21 cellular contexts compared by ENCODE assay signal in the genomic region with DNA sequence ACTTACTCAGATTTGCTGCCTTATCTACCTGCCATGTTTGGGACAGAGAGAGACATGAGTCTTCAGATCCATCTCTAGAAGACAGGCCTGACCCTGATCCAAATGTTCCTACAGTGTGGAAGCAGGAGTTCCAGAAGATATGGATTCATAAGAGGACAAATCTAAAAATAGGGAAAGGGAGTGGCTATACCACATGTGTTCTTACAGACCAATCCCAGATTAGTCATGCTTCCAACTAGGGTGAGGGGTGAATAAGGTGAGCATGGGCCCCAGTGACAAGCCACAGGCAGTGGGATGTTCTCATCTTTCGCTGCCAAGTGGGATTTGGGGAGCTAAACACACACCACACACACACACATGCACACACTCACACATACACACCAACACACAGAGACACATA.
DNase-seq lines count a peak whose midpoint lies in the region; ATAC-seq and TF ChIP-seq lines count a peak whose summit lies in the region.
"Had no signal": no experiment of that assay in that cellular context is flagged by ENCODE, and none has a peak within 500 bp of the region (broad histone marks: within the 10 kb centered on the region; RNA-seq: fewer than 3 reads in every experiment).

No MANE protein-coding gene starts in this region.

- in situ Hi-C loops in mammary epithelial cell (cut with MboI; ENCODE audit: low sequenced_read_pairs in 2 of 2) = no loop called here

- H3K4me3 ChIP-seq in breast epithelium (no peak overlapping the region), mammary epithelial cell (replicated peaks in 1 of 3; ENCODE audit: insufficient read depth in 1 of 3, low read depth in 2 of 3, low read length in 3 of 3) (no peak overlapping the region), osteoblast (ENCODE audit: insufficient read depth, low read length) (no peak overlapping the region), suprapubic skin (no peak overlapping the region)
- H3K4me3 ChIP-seq: BLaER1 treated with 17β-estradiol and CSF1 and Interleukin-3, amounts not matched to agents 10 nM and 100 nM; GM12878; GM23248; MG63; Peyer's patch had no signal

- TF ChIP-seq POLR2A in breast epithelium (IDR thresholded peaks at IDR 0.05) (no peak), suprapubic skin (IDR thresholded peaks at IDR 0.05) (no peak)

- H3K4me1 Mint-ChIP-seq in MCF 10A (ENCODE audit: insufficient read depth, unreplicated experiment) = peaks cover 42% of the 10 kb centered on the region
- H3K4me1 Mint-ChIP-seq in HFFc6 (ENCODE audit: low read depth) = peaks cover 97% of the 10 kb centered on the region

- no peak overlapping the region for H3K27ac ChIP-seq in breast epithelium
- peak overlapping the region; percentile 47 for H3K27ac ChIP-seq in mammary epithelial cell (ENCODE audit: insufficient read depth, low read depth, low read length)
- no peak overlapping the region for H3K27ac ChIP-seq in osteoblast (ENCODE audit: low read depth, low read length)
- H3K27ac ChIP-seq in suprapubic skin = no peak overlapping the region
- H3K27ac ChIP-seq: 22Rv1, GM23248, KMS-11, Peyer's patch had no signal

- BruUV-seq in MCF 10A (replicated peaks; lab: Mats Ljungman, UMichigan) (no TSS peak), mammary epithelial cell (replicated peaks; lab: Mats Ljungman, UMichigan) (no TSS peak)

- dilution Hi-C loops in mammary epithelial cell (cut with HindIII; ENCODE audit: low sequenced_read_pairs) = no loop called here

- DNase-seq in MCF 10A (ENCODE audit: unreplicated experiment) (no peak), breast epithelium (ENCODE audit: low spot score in 2 of 2) (no peak), HFFc6 (no peak), mammary epithelial cell (no peak), osteoblast (ENCODE audit: insufficient read length, low spot score, missing footprints) (no peak), SKM-1 (lab: John Stamatoyannopoulos, UW; ENCODE audit: unreplicated experiment) (no peak), suprapubic skin (ENCODE audit: low spot score in 2 of 2) (no peak)
- DNase-seq: GDM1, GM23248, MG63, NCI-H1105, NCI-H1694, NCI-H2107, NCI-H2227 treated with DMSO at 0.1 percent for 48 hours, NCI-H524, Peyer's patch had no signal

- ATAC-seq in HG03432 (IDR thresholded peaks at IDR 0.05; ENCODE audit: unreplicated experiment) = no peak
- ATAC-seq: GM12878 had no signal

- H3K4me2 ChIP-seq in mammary epithelial cell (ENCODE audit: insufficient read depth, low read depth, low read length) (no peak overlapping the region), osteoblast (ENCODE audit: insufficient read depth, low read length) (no peak overlapping the region)
- H3K4me2 ChIP-seq: KMS-11 had no signal

- 100% methylated on average over 1 of the region's 1 CpG for WGBS in mammary epithelial cell (ENCODE audit: low coverage, missing lambda C conversion rate)
- 85% methylated on average over 1 of the region's 1 CpG for WGBS in suprapubic skin

- H3K4me1 ChIP-seq in breast epithelium (no peaks in the 10 kb centered on the region), mammary epithelial cell (ENCODE audit: insufficient read depth, low read length) (peaks cover 43% of the 10 kb centered on the region), osteoblast (ENCODE audit: insufficient read depth, low read length) (peaks cover 26% of the 10 kb centered on the region), suprapubic skin (no peaks in the 10 kb centered on the region)
- H3K4me1 ChIP-seq: Peyer's patch had no signal

- TF ChIP-seq CTCF in MCF 10A (IDR thresholded peaks at IDR 0.05; ENCODE audit: unreplicated experiment) = no peak
- TF ChIP-seq CTCF in breast epithelium (IDR thresholded peaks at IDR 0.05) = no peak
- TF ChIP-seq CTCF in HFFc6 (IDR thresholded peaks at IDR 0.05) = no peak
- TF ChIP-seq CTCF in mammary epithelial cell (conservative IDR thresholded peaks at IDR 0.05 in 1 of 2, IDR thresholded peaks at IDR 0.05 in 1 of 2; ENCODE audit: extremely low read depth in 1 of 2, insufficient read depth in 1 of 2, low read depth in 1 of 2, low read length in 2 of 2) = no peak
- no peak for TF ChIP-seq CTCF in osteoblast (IDR thresholded peaks at IDR 0.05; ENCODE audit: extremely low read depth, low read depth, low read length)
- no peak for TF ChIP-seq CTCF in suprapubic skin (IDR thresholded peaks at IDR 0.05)

- TF ChIP-seq EP300 in suprapubic skin (IDR thresholded peaks at IDR 0.05) = no peak

- no peaks in the 10 kb centered on the region for H4K20me1 ChIP-seq in mammary epithelial cell (ENCODE audit: insufficient read depth, low read length)
- H4K20me1 ChIP-seq in osteoblast (ENCODE audit: insufficient read depth, low read length) = no peaks in the 10 kb centered on the region
- H4K20me1 ChIP-seq: BLaER1 treated with 17β-estradiol and CSF1 and Interleukin-3, amounts not matched to agents 10 nM and 100 nM had no signal

- intact Hi-C loops in MCF 10A (cut with micrococcal nuclease) = loop anchor here (10.0 kb wide), 1 partner anchor 280 kb away; no protein-coding TSS in a partner anchor
- intact Hi-C loops in breast epithelium (cut with DNase I; ENCODE audit: low total_unique reads) = no loop called here
- intact Hi-C loops in mammary epithelial cell (cut with micrococcal nuclease) = no loop called here

- no peaks in the 10 kb centered on the region for H3K9me3 ChIP-seq in breast epithelium
- no peaks in the 10 kb centered on the region for H3K9me3 ChIP-seq in mammary epithelial cell (replicated peaks; ENCODE audit: insufficient read depth, low read length)
- H3K9me3 ChIP-seq in osteoblast (ENCODE audit: low read depth, low read length) = no peaks in the 10 kb centered on the region
- H3K9me3 ChIP-seq in suprapubic skin = no peaks in the 10 kb centered on the region
- H3K9me3 ChIP-seq: MG63, Peyer's patch had no signal

- no peak overlapping the region for H3K9ac ChIP-seq in mammary epithelial cell (ENCODE audit: insufficient read depth, low read length)
- H3K9ac ChIP-seq: BLaER1 treated with 17β-estradiol and CSF1 and Interleukin-3, amounts not matched to agents 10 nM and 100 nM; GM23248; KMS-11 had no signal

- H3K4me3 Mint-ChIP-seq in MCF 10A (ENCODE audit: unreplicated experiment) = no peak overlapping the region
- no peak overlapping the region for H3K4me3 Mint-ChIP-seq in HFFc6

- H2AFZ ChIP-seq in mammary epithelial cell (ENCODE audit: low read depth, low read length) (peak overlapping the region; percentile 63), osteoblast (ENCODE audit: low read length) (peak overlapping the region; percentile 12)
- H2AFZ ChIP-seq: GM23248 had no signal

- no peaks in the 10 kb centered on the region for H3K36me3 ChIP-seq in breast epithelium
- H3K36me3 ChIP-seq in mammary epithelial cell (ENCODE audit: insufficient read depth, low read length) = no peaks in the 10 kb centered on the region
- no peaks in the 10 kb centered on the region for H3K36me3 ChIP-seq in osteoblast (ENCODE audit: insufficient read depth, low read length)
- no peaks in the 10 kb centered on the region for H3K36me3 ChIP-seq in suprapubic skin
- H3K36me3 ChIP-seq: BLaER1 treated with 17β-estradiol and CSF1 and Interleukin-3, amounts not matched to agents 10 nM and 100 nM; MG63; Peyer's patch had no signal

- H3K79me2 ChIP-seq in mammary epithelial cell (ENCODE audit: insufficient read depth, low read length) (no peaks in the 10 kb centered on the region), osteoblast (ENCODE audit: insufficient read depth, low read length) (no peaks in the 10 kb centered on the region)

- H3K27me3 ChIP-seq in breast epithelium (no peaks in the 10 kb centered on the region), mammary epithelial cell (ENCODE audit: insufficient read depth, low read length) (no peaks in the 10 kb centered on the region), osteoblast (ENCODE audit: insufficient read depth, low read length) (no peaks in the 10 kb centered on the region), suprapubic skin (no peaks in the 10 kb centered on the region)
- H3K27me3 ChIP-seq: BLaER1 treated with 17β-estradiol and CSF1 and Interleukin-3, amounts not matched to agents 10 nM and 100 nM; MG63; Peyer's patch had no signal

- peak overlapping the region; percentile 55 for H3K27ac Mint-ChIP-seq in MCF 10A (ENCODE audit: low read depth, unreplicated experiment)
- H3K27ac Mint-ChIP-seq in HFFc6 = peak overlapping the region; percentile 76

- CTCF ChIA-PET in MCF 10A (lab: Yijun Ruan, JAX) (interaction anchor here (0.7 to 1.1 kb wide), 2 partner anchors 45 to 420 kb away, joined by 3 to 5 read pairs; no protein-coding TSS in a partner anchor), mammary epithelial cell (lab: Charles Lee; ENCODE audit: low non-redundant PET) (no interaction called here)

- H3K36me3 Mint-ChIP-seq in MCF 10A (ENCODE audit: insufficient read depth, unreplicated experiment) (no peaks in the 10 kb centered on the region), HFFc6 (ENCODE audit: low read depth) (peaks cover 18% of the 10 kb centered on the region)

- no peaks in the 10 kb centered on the region for H3K27me3 Mint-ChIP-seq in MCF 10A (ENCODE audit: insufficient read depth, unreplicated experiment)
- H3K27me3 Mint-ChIP-seq in HFFc6 (ENCODE audit: insufficient read depth) = no peaks in the 10 kb centered on the region

- H3K9me3 Mint-ChIP-seq in MCF 10A (ENCODE audit: unreplicated experiment) (no peaks in the 10 kb centered on the region), HFFc6 (peaks cover 7% of the 10 kb centered on the region; the same call in 1 of the 2 replicates)

- POLR2A ChIA-PET in MCF 10A (lab: Yijun Ruan, JAX) = interaction anchor here (1.9 to 5.9 kb wide), 5 partner anchors 7 to 670 kb away, joined by 6 to 43 read pairs (median 10); partner anchors contain the start of gene CITED2
